ENCODE assay signal across 14 cellular contexts in genomic region chr2:164898475-164898874, GRCh38. TPM values are rescaled to one million over a fixed set of nuclear protein-coding genes. Genes with fewer than 3 reads are reported as not detected.
DNase-seq lines count a peak whose midpoint lies in the region; ATAC-seq and TF ChIP-seq lines count a peak whose summit lies in the region.
"Had no signal": no experiment of that assay in that cellular context is flagged by ENCODE, and none has a peak within 500 bp of the region (broad histone marks: within the 10 kb centered on the region; RNA-seq: fewer than 3 reads in every experiment).

No MANE protein-coding gene starts in this region.

- H3K36me3 ChIP-seq in adrenal gland (replicated peaks in 1 of 2) = no peaks in the 10 kb centered on the region
- H3K36me3 ChIP-seq in skeletal muscle satellite cell (ENCODE audit: insufficient read depth, low read length) = no peaks in the 10 kb centered on the region
- H3K36me3 ChIP-seq: heart left ventricle had no signal

- peak overlapping the region; percentile 71 to 88 (median 83) for H3K27ac ChIP-seq in adrenal gland
- H3K27ac ChIP-seq: heart left ventricle, RWPE1 had no signal

- H3K4me1 ChIP-seq in adrenal gland (replicated peaks in 1 of 2) (peaks cover 20 to 34% of the 10 kb centered on the region in 2 donors), skeletal muscle satellite cell (ENCODE audit: control insufficient read depth, insufficient read depth, low read length) (peaks cover 30% of the 10 kb centered on the region)

- peak overlapping the region; percentile 64 for H3K4me2 ChIP-seq in skeletal muscle satellite cell (ENCODE audit: low read length)

- no peaks in the 10 kb centered on the region for H3K27me3 ChIP-seq in adrenal gland
- no peaks in the 10 kb centered on the region for H3K27me3 ChIP-seq in skeletal muscle satellite cell (ENCODE audit: control insufficient read depth, insufficient read depth, low read length)
- H3K27me3 ChIP-seq: heart left ventricle had no signal

- peak in 1 of 2 donors; percentile 56 for TF ChIP-seq POLR2A in adrenal gland (IDR thresholded peaks at IDR 0.05)

- intact Hi-C loops in adrenal gland (cut with DNase I) = no loop called here

- TF ChIP-seq CTCF in adrenal gland (IDR thresholded peaks at IDR 0.05) = no peak

- WGBS in adrenal gland, 4 donors = 22 to 32% (median 31%) methylated on average over 3 of the region's 3 CpGs

- no peak for ATAC-seq in GM21367 (IDR thresholded peaks at IDR 0.05; ENCODE audit: unreplicated experiment)
- ATAC-seq: heart left ventricle had no signal

- H3K9me3 ChIP-seq in adrenal gland (replicated peaks in 1 of 3) = no peaks in the 10 kb centered on the region
- H3K9me3 ChIP-seq in skeletal muscle satellite cell (replicated peaks; ENCODE audit: low read length) = no peaks in the 10 kb centered on the region

- DNase-seq in HCEC 1CT (peak; percentile 48), adrenal gland (peak; percentile 50 to 84 (median 73)), foreskin melanocyte (peak; percentile 58), RPMI8226 (no peak), COLO829 (ENCODE audit: low spot score) (no peak), Ammon's horn (ENCODE audit: low spot score) (no peak)
- DNase-seq: activated T-cell treated with anti-CD3 and anti-CD28 coated beads, Interleukin-2, amount 50 U/mL, for 48 hours; DMS79; heart left ventricle; KBM-7; small intestine had no signal

- H3K9ac ChIP-seq in skeletal muscle satellite cell (ENCODE audit: low read depth, low read length) = no peak overlapping the region

- no peak overlapping the region for H3K4me3 ChIP-seq in adrenal gland
- H3K4me3 ChIP-seq in skeletal muscle satellite cell (ENCODE audit: low read length) = no peak overlapping the region
- H3K4me3 ChIP-seq: heart left ventricle had no signal

RNA-seq across cellular contexts. Expression of gene SLC38A11, which starts 56.9 kb away (rescaled TPM):
- 10 to 100 TPM in 1 of 8 donors, 1 to 10 TPM in 1, under 1 TPM in 4, not detected in 2; 0.61 to 14.9 (median 0.82) TPM for total RNA-seq in adrenal gland
- 10 to 100 TPM in 2 of 3 donors, 1 to 10 TPM in 1; 3.2 to 36.9 (median 14.6) TPM for polyA plus RNA-seq in adrenal gland
- total RNA-seq in skeletal muscle satellite cell (2012; rRNA removed) = not detected in 2 replicates

RNA-seq across cellular contexts. Expression of gene COBLL1, which starts 56.9 kb away (rescaled TPM):
- total RNA-seq in adrenal gland = 100 to 1,000 TPM; 133 to 365 (median 234) TPM
- 100 to 1,000 TPM in 1 of 3 donors, 10 to 100 TPM in 2; 25.8 to 212 (median 26.1) TPM for polyA plus RNA-seq in adrenal gland
- total RNA-seq in skeletal muscle satellite cell (2012; rRNA removed) = 3.1 and 7.6 TPM in 2 replicates

Comparison
In these comparisons a context has a peak if more than half of its experiments do, and no peak if none do; other contexts are left out.
1. DNase-seq: peak in HCEC 1CT (single experiment), adrenal gland (7 of 7) and foreskin melanocyte (single experiment); none in RPMI8226 (single experiment), COLO829 (single experiment) and Ammon's horn (single experiment).